In the genomic region with DNA sequence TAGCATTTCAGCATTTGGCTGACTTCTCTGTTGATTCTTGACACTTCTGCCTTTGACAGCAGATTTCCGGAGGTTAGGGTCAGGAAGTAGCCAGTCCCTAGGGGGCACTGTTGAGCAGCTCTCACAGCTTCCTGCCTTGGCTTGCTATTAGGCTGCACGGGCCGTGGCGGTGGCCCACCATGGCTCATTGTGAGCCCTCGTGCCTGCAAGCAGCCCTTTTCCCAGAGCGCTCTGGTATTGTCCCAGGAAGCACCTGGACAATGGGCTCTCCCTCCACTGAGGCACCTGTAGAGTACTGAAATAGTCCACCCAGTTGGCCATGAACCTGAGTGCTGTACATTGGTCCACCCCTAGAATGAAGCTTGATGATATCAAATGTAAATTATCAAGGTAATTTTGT, we compare ENCODE assay signal across 8 cellular contexts.
DNase-seq lines count a peak whose midpoint lies in the region; ATAC-seq and TF ChIP-seq lines count a peak whose summit lies in the region.

No MANE protein-coding gene starts in this region.

- TF ChIP-seq CTCF in OCI-LY1 (IDR thresholded peaks at IDR 0.05; ENCODE audit: low read length), result peak; percentile 85

- peak; percentile 70 for ATAC-seq in activated T-cell treated with anti-CD3 and anti-CD28 coated beads, Interleukin-2, amount 50 U/mL, for 4 hours

- H3K9ac ChIP-seq in OCI-LY1 (ENCODE audit: low read length) (no peak overlapping the region), skeletal muscle tissue (ENCODE audit: low read depth in 1 of 3, low read length in 3 of 3) (no peak overlapping the region)

- H3K9me3 Mint-ChIP-seq in activated T-cell treated with anti-CD3 and anti-CD28 coated beads, Interleukin-2, amount 50 U/mL, for 4 hours, result no peaks in the 10 kb centered on the region

- H3K9me3 ChIP-seq in OCI-LY1 (ENCODE audit: low read length) (no peaks in the 10 kb centered on the region), skeletal muscle tissue (ENCODE audit: control insufficient read depth in 3 of 3, low read length in 3 of 3) (no peaks in the 10 kb centered on the region)

- no peaks in the 10 kb centered on the region for H3K9me2 ChIP-seq in OCI-LY1 (ENCODE audit: low read depth, low read length)

- H3K27ac ChIP-seq in OCI-LY1 (ENCODE audit: low read depth, low read length, poor library complexity, severe bottlenecking) (no peak overlapping the region), skeletal muscle tissue (ENCODE audit: low read depth, low read length) (peak overlapping the region; percentile 85)

- H3K4me2 ChIP-seq in OCI-LY1 (ENCODE audit: low read length), result no peak overlapping the region

- H4K20me1 ChIP-seq in OCI-LY1 (ENCODE audit: insufficient read depth, low read length), result no peaks in the 10 kb centered on the region

- peaks cover 41% of the 10 kb centered on the region for H3K36me3 Mint-ChIP-seq in activated T-cell treated with anti-CD3 and anti-CD28 coated beads, Interleukin-2, amount 50 U/mL, for 4 hours (ENCODE audit: insufficient read depth)

- peak; percentile 64 for DNase-seq in NCI-H82 (lab: John Stamatoyannopoulos, UW)
- DNase-seq in NCI-H82 treated with DMSO at 0.1 percent for 48 hours (lab: John Stamatoyannopoulos, UW; ENCODE audit: unreplicated experiment), result no peak
- DNase-seq in activated T-cell treated with anti-CD3 and anti-CD28 coated beads, Interleukin-2, amount 50 U/mL, for 4 hours, result peak; percentile 47
- peak; percentile 17 for DNase-seq in globus pallidus (ENCODE audit: low spot score)
- DNase-seq in DMS79 (lab: John Stamatoyannopoulos, UW), result no peak
- no peak for DNase-seq in inferior parietal cortex (ENCODE audit: extremely low spot score)

- no peak overlapping the region for H2AFZ ChIP-seq in OCI-LY1 (ENCODE audit: low read length)

- peaks cover 88% of the 10 kb centered on the region for H3K36me3 ChIP-seq in OCI-LY1 (ENCODE audit: insufficient read depth, low read length)
- H3K36me3 ChIP-seq in skeletal muscle tissue (ENCODE audit: control insufficient read depth in 3 of 3, insufficient read depth in 3 of 3, low read length in 3 of 3), result peaks cover 13 to 43% (median 16%) of the 10 kb centered on the region in 3 donors

- no peaks in the 10 kb centered on the region for H3K27me3 Mint-ChIP-seq in activated T-cell treated with anti-CD3 and anti-CD28 coated beads, Interleukin-2, amount 50 U/mL, for 4 hours (ENCODE audit: low read depth)

- peaks cover 7% of the 10 kb centered on the region for H3K4me1 Mint-ChIP-seq in activated T-cell treated with anti-CD3 and anti-CD28 coated beads, Interleukin-2, amount 50 U/mL, for 4 hours (ENCODE audit: low read depth)

- no peaks in the 10 kb centered on the region for H3K79me2 ChIP-seq in OCI-LY1 (ENCODE audit: insufficient read depth, low read length)

- H3K27me3 ChIP-seq in OCI-LY1 (ENCODE audit: insufficient read depth, low read length) (no peaks in the 10 kb centered on the region), skeletal muscle tissue (ENCODE audit: control insufficient read depth in 3 of 3, insufficient read depth in 3 of 3, low read length in 3 of 3) (no peaks in the 10 kb centered on the region)

- H3K4me1 ChIP-seq in OCI-LY1 (ENCODE audit: insufficient read depth, low read length, severe bottlenecking), result no peaks in the 10 kb centered on the region
- peaks cover 29 to 37% (median 30%) of the 10 kb centered on the region in 3 donors for H3K4me1 ChIP-seq in skeletal muscle tissue (ENCODE audit: control insufficient read depth in 3 of 3, insufficient read depth in 3 of 3, low read length in 3 of 3)

- no peak overlapping the region for H3K4me3 ChIP-seq in OCI-LY1 (ENCODE audit: low read depth, low read length, poor library complexity, severe bottlenecking)
- no peak overlapping the region for H3K4me3 ChIP-seq in skeletal muscle tissue (ENCODE audit: low read length in 3 of 3)

- H3K4me3 Mint-ChIP-seq in activated T-cell treated with anti-CD3 and anti-CD28 coated beads, Interleukin-2, amount 50 U/mL, for 4 hours, result no peak overlapping the region

- H3F3A ChIP-seq in OCI-LY1 (ENCODE audit: insufficient read depth, low read length), result no peaks in the 10 kb centered on the region

Comparison
In these comparisons a context has a peak if more than half of its experiments do, and no peak if none do; other contexts are left out.
1. DNase-seq: peak in NCI-H82 (single experiment), activated T-cell treated with anti-CD3 and anti-CD28 coated beads, Interleukin-2, amount 50 U/mL, for 4 hours (single experiment) and globus pallidus (single experiment); none in NCI-H82 treated with DMSO at 0.1 percent for 48 hours (single experiment), DMS79 (single experiment) and inferior parietal cortex (single experiment).